ENCODE assay signal across 8 cellular contexts in genomic region chr14:55301722-55302121, GRCh38. TPM values are rescaled to one million over a fixed set of nuclear protein-coding genes. Genes with fewer than 3 reads are reported as not detected.
A peak's percentile ranks its signal among the peaks of the same experiment; 100 is the strongest.
DNase-seq lines count a peak whose midpoint lies in the region; ATAC-seq, FAIRE-seq and TF ChIP-seq lines count a peak whose summit lies in the region.

No MANE protein-coding gene starts in this region.

- TF ChIP-seq EP300 in A549 (IDR thresholded peaks at IDR 0.05), result no peak

- no peak for FAIRE-seq in A549 (lab: Jason Lieb, UNC)

- CTCF ChIA-PET in A549 (lab: Yijun Ruan, JAX), result interaction anchor here (0.8 kb wide), 1 partner anchor 10 kb away, joined by 3 read pairs; no protein-coding TSS in a partner anchor
- CTCF ChIA-PET in HEK293T (lab: Yijun Ruan, JAX), result no interaction called here

- TF ChIP-seq CTCF in A549 (IDR thresholded peaks at IDR 0.05), result no peak
- TF ChIP-seq CTCF in vagina (IDR thresholded peaks at IDR 0.05), result no peak

- WGBS in A549 (ENCODE audit: missing lambda C conversion rate), result 57% methylated on average over 1 of the region's 1 CpG

- in situ Hi-C loops in KBM-7 (cut with MboI; ENCODE audit: low pct_unique_long_range_greater_than_20kb, low sequenced_read_pairs), result no loop called here

- TF ChIP-seq POLR2A in A549 (IDR thresholded peaks at IDR 0.05; ENCODE audit: low read length) (no peak), vagina (IDR thresholded peaks at IDR 0.05) (no peak)

- TF ChIP-seq RAD21 in A549 (conservative IDR thresholded peaks at IDR 0.05 in 1 of 2, IDR thresholded peaks at IDR 0.05 in 1 of 2), result no peak

- H3K4me1 ChIP-seq in A549 (peaks cover 13% of the 10 kb centered on the region; the same call in 2 of the 3 replicates), vagina (peaks cover 59% of the 10 kb centered on the region)

- H3K27ac ChIP-seq in A549 (peak overlapping the region in 1 of 2 experiments; percentile 6; a peak in 1 of 6 replicates), vagina (peak overlapping the region; percentile 72)

- intact Hi-C loops in vagina (cut with DNase I), result no loop called here

- no peaks in the 10 kb centered on the region for H3K36me3 ChIP-seq in vagina

- ATAC-seq in A549 (peak; percentile 68 to 81; a peak in 5 of 6 replicates), GM21717 (IDR thresholded peaks at IDR 0.05; ENCODE audit: unreplicated experiment) (peak; percentile 53), GM19467 (IDR thresholded peaks at IDR 0.05; ENCODE audit: unreplicated experiment) (no peak)

- DNase-seq in A549 (ENCODE audit: low read depth in 1 of 2, low spot score in 1 of 2) (peak in 1 of 2 experiments; percentile 12), OCI-M1 (lab: John Stamatoyannopoulos, UW) (peak; percentile 68), fibroblast of the conjunctiva (ENCODE audit: low read depth) (peak; percentile 5), vagina (ENCODE audit: extremely low spot score in 2 of 2) (no peak), KBM-7 (no peak), HEK293T (ENCODE audit: extremely low spot score) (no peak)

- no peak overlapping the region for H3K4me2 ChIP-seq in A549

- no peaks in the 10 kb centered on the region for H3K27me3 ChIP-seq in vagina

- H3K9me3 ChIP-seq in A549, result no peaks in the 10 kb centered on the region
- no peaks in the 10 kb centered on the region for H3K9me3 ChIP-seq in vagina

- POLR2A ChIA-PET in A549 (lab: Yijun Ruan, JAX) (no interaction called here), HEK293T (lab: Yijun Ruan, JAX) (no interaction called here)

- H3K4me3 ChIP-seq in A549 (no peak overlapping the region), vagina (no peak overlapping the region)

TF ChIP-seq in A549, 52 proteins besides CTCF, POLR2A, EP300 and RAD21:
- TF ChIP-seq GATA3 (IDR thresholded peaks at IDR 0.05; ENCODE audit: borderline replicate concordance), result no peak
- TF ChIP-seq RFX5 (IDR thresholded peaks at IDR 0.05), result no peak
- TF ChIP-seq FOSL2 (IDR thresholded peaks at IDR 0.05), result no peak
- TF ChIP-seq FOSL2 (CRISPR knock-in tag; IDR thresholded peaks at IDR 0.05), result peak; percentile 45; the same call in 1 of the 2 replicates

TF ChIP-seq in HEK293T, 16 proteins besides CTCF, POLR2A, EP300 and RAD21:
- TF ChIP-seq FOXA1 (IDR thresholded peaks at IDR 0.05) (no peak), HDGF (IDR thresholded peaks at IDR 0.05; ENCODE audit: borderline replicate concordance) (no peak), ELF4 (IDR thresholded peaks at IDR 0.05) (no peak), NFRKB (IDR thresholded peaks at IDR 0.05) (no peak), LEF1 (IDR thresholded peaks at IDR 0.05; ENCODE audit: borderline replicate concordance) (no peak), ARNT (IDR thresholded peaks at IDR 0.05) (no peak), BHLHE40 (IDR thresholded peaks at IDR 0.05; ENCODE audit: borderline replicate concordance) (no peak), ZNF384 (IDR thresholded peaks at IDR 0.05) (no peak), FOXM1 (IDR thresholded peaks at IDR 0.05; ENCODE audit: borderline replicate concordance) (no peak), FOXK2 (IDR thresholded peaks at IDR 0.05) (no peak), SP1 (IDR thresholded peaks at IDR 0.05) (no peak), L3MBTL2 (conservative IDR thresholded peaks at IDR 0.05) (no peak), SUZ12 (IDR thresholded peaks at IDR 0.05) (no peak), PKNOX1 (IDR thresholded peaks at IDR 0.05) (no peak)

RNA-seq across cellular contexts. Expression of gene FBXO34, which starts 30.5 kb away (rescaled TPM):
- 27.4 and 28.0 TPM in 2 replicates for polyA plus RNA-seq in A549 (2011; rRNA removed)
- 8.1 and 8.7 TPM in 2 replicates for polyA plus RNA-seq in A549 (2012; cell fraction: cytosol; rRNA removed)
- polyA plus RNA-seq in A549 (2012; cell fraction: nucleus; rRNA removed), result 15.1 and 19.3 TPM in 2 replicates
- 13.9 to 15.4 TPM (median 14.8 TPM) in 3 replicates for polyA plus RNA-seq in A549 (2017; fragmentation: RNase III; extraction: RNeasy Plus Mini Kit Qiagen cat#74134 plus additional on column Dnase treatment)
- 15.9 and 17.4 TPM in 2 replicates for polyA minus RNA-seq in A549 (2011; rRNA and poly(A)+ RNA removed)
- total RNA-seq in vagina, result 24.6 TPM

Comparison
In these comparisons a context has a peak if more than half of its experiments do, and no peak if none do; other contexts are left out.
1. DNase-seq: peak in OCI-M1 (single experiment) and fibroblast of the conjunctiva (single experiment); none in vagina (0 of 2), KBM-7 (single experiment) and HEK293T (single experiment).